Comparison of ENCODE assay signal across 14 cellular contexts in the genomic region with DNA sequence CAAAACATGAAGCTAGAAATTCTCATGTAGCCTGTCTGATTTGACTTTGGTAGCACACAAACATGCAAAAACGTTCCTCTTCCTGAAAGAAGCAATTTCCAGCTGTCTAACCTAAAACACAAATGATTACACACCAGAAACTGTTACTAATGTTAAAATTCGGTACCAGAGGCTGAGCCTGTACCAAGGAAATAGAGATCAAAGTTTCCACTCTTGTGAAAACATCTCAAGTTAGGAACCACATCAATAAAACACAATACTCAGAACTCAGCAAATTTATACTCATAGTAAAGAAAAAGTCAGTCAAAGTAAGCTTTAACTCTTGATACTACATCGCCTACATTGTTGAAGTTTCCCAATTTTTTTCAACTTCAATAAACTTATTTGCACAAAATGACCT.
DNase-seq lines count a peak whose midpoint lies in the region; ATAC-seq, FAIRE-seq and TF ChIP-seq lines count a peak whose summit lies in the region.
"Had no signal": no experiment of that assay in that cellular context is flagged by ENCODE, and none has a peak within 500 bp of the region (broad histone marks: within the 10 kb centered on the region; RNA-seq: fewer than 3 reads in every experiment).

No MANE protein-coding gene starts in this region.

- peaks cover 11% of the 10 kb centered on the region for H3K36me3 Mint-ChIP-seq in natural killer cell treated with Interleukin-12 subunit alpha and Interleukin-12 subunit beta and Interleukin-15 and Interleukin-18, amount 100 ng/mL, for 72 hours
- no peaks in the 10 kb centered on the region for H3K36me3 Mint-ChIP-seq in natural killer cell
- peaks cover 28% of the 10 kb centered on the region for H3K36me3 Mint-ChIP-seq in T-helper 1 cell treated with Interleukin-12 subunit alpha and Interleukin-12 subunit beta and Interleukin-4 antibody, amounts not matched to agents 30 μg/mL and 1 μg/mL, for 36 hours (ENCODE audit: low read depth)
- peaks cover 6% of the 10 kb centered on the region for H3K36me3 Mint-ChIP-seq in effector memory CD8-positive, alpha-beta T cell (ENCODE audit: insufficient read depth)

- intact Hi-C loops in natural killer cell (cut with micrococcal nuclease), result no loop called here

- no peaks in the 10 kb centered on the region for H3K27me3 Mint-ChIP-seq in natural killer cell treated with Interleukin-12 subunit alpha and Interleukin-12 subunit beta and Interleukin-15 and Interleukin-18, amount 100 ng/mL, for 72 hours
- no peaks in the 10 kb centered on the region for H3K27me3 Mint-ChIP-seq in natural killer cell (ENCODE audit: low read depth in 2 of 2)
- H3K27me3 Mint-ChIP-seq in T-helper 1 cell treated with Interleukin-12 subunit alpha and Interleukin-12 subunit beta and Interleukin-4 antibody, amounts not matched to agents 30 μg/mL and 1 μg/mL, for 36 hours (ENCODE audit: low read depth), result no peaks in the 10 kb centered on the region
- no peaks in the 10 kb centered on the region for H3K27me3 Mint-ChIP-seq in effector memory CD8-positive, alpha-beta T cell
- no peaks in the 10 kb centered on the region for H3K27me3 Mint-ChIP-seq in stimulated activated naive CD8-positive, alpha-beta T cell treated with anti-CD3 and anti-CD28 coated beads, Interleukin-15, amount 100 ng/mL, for 72 hours

- H3K27ac Mint-ChIP-seq in natural killer cell treated with Interleukin-12 subunit alpha and Interleukin-12 subunit beta and Interleukin-15 and Interleukin-18, amount 100 ng/mL, for 72 hours, result peak overlapping the region; percentile 41 to 74
- peak overlapping the region in 1 of 2 donors; percentile 45 for H3K27ac Mint-ChIP-seq in natural killer cell
- H3K27ac Mint-ChIP-seq in T-helper 1 cell treated with Interleukin-12 subunit alpha and Interleukin-12 subunit beta and Interleukin-4 antibody, amounts not matched to agents 30 μg/mL and 1 μg/mL, for 36 hours, result peak overlapping the region; percentile 80
- H3K27ac Mint-ChIP-seq in effector memory CD8-positive, alpha-beta T cell, result peak overlapping the region; percentile 39 to 90
- peak overlapping the region; percentile 85 to 92 for H3K27ac Mint-ChIP-seq in stimulated activated naive CD8-positive, alpha-beta T cell treated with anti-CD3 and anti-CD28 coated beads, Interleukin-15, amount 100 ng/mL, for 72 hours

- H3K4me1 Mint-ChIP-seq in natural killer cell treated with Interleukin-12 subunit alpha and Interleukin-12 subunit beta and Interleukin-15 and Interleukin-18, amount 100 ng/mL, for 72 hours (ENCODE audit: low read depth in 2 of 2), result peaks cover 17 to 25% of the 10 kb centered on the region in 2 donors
- peaks cover 16 to 22% of the 10 kb centered on the region in 2 donors for H3K4me1 Mint-ChIP-seq in natural killer cell
- peaks cover 25% of the 10 kb centered on the region for H3K4me1 Mint-ChIP-seq in T-helper 1 cell treated with Interleukin-12 subunit alpha and Interleukin-12 subunit beta and Interleukin-4 antibody, amounts not matched to agents 30 μg/mL and 1 μg/mL, for 36 hours (ENCODE audit: low read depth)
- peaks cover 8 to 12% of the 10 kb centered on the region in 2 donors for H3K4me1 Mint-ChIP-seq in effector memory CD8-positive, alpha-beta T cell (ENCODE audit: low read depth in 2 of 2)
- peaks cover 42% of the 10 kb centered on the region for H3K4me1 Mint-ChIP-seq in stimulated activated naive CD8-positive, alpha-beta T cell treated with anti-CD3 and anti-CD28 coated beads, Interleukin-15, amount 100 ng/mL, for 72 hours

- TF ChIP-seq CTCF in natural killer cell (IDR thresholded peaks at IDR 0.05) (no peak), D721Med (IDR thresholded peaks at IDR 0.05; ENCODE audit: insufficient read depth, missing control alignments) (no peak)

- no peak for FAIRE-seq in D721Med (lab: Jason Lieb, UNC)

- H3K4me3 Mint-ChIP-seq in natural killer cell treated with Interleukin-12 subunit alpha and Interleukin-12 subunit beta and Interleukin-15 and Interleukin-18, amount 100 ng/mL, for 72 hours, result peak overlapping the region; percentile 49
- H3K4me3 Mint-ChIP-seq in natural killer cell, result no peak overlapping the region
- H3K4me3 Mint-ChIP-seq in T-helper 1 cell treated with Interleukin-12 subunit alpha and Interleukin-12 subunit beta and Interleukin-4 antibody, amounts not matched to agents 30 μg/mL and 1 μg/mL, for 36 hours, result peak overlapping the region; percentile 50
- H3K4me3 Mint-ChIP-seq in effector memory CD8-positive, alpha-beta T cell, result peak overlapping the region; percentile 33 to 38
- H3K4me3 Mint-ChIP-seq in stimulated activated naive CD8-positive, alpha-beta T cell treated with anti-CD3 and anti-CD28 coated beads, Interleukin-15, amount 100 ng/mL, for 72 hours, result peak overlapping the region; percentile 62 to 68

- DNase-seq in natural killer cell treated with Interleukin-12 subunit alpha and Interleukin-12 subunit beta and Interleukin-15 and Interleukin-18, amount 100 ng/mL, for 72 hours (ENCODE audit: low spot score), result no peak
- DNase-seq in natural killer cell (no peak), NCI-H510A (lab: John Stamatoyannopoulos, UW) (no peak), COLO668 (lab: John Stamatoyannopoulos, UW; ENCODE audit: unreplicated experiment) (no peak), D721Med (ENCODE audit: insufficient read length, low spot score) (no peak)
- DNase-seq in effector memory CD8-positive, alpha-beta T cell, result no peak
- DNase-seq in stimulated activated naive CD8-positive, alpha-beta T cell treated with anti-CD3 and anti-CD28 coated beads, Interleukin-15, amount 100 ng/mL, for 72 hours, result peak in 1 of 2 donors; percentile 4
- DNase-seq: cerebellar nuclear complex, midbrain, NCI-H2029, NCI-H524 treated with DMSO at 0.1 percent for 48 hours, sigmoid colon had no signal

- ATAC-seq in natural killer cell treated with Interleukin-12 subunit alpha and Interleukin-12 subunit beta and Interleukin-15 and Interleukin-18, amount 100 ng/mL, for 72 hours, result peak in 1 of 2 donors; percentile 68
- ATAC-seq in natural killer cell, result no peak
- ATAC-seq in effector memory CD8-positive, alpha-beta T cell (replicated peaks), result peak; percentile 36
- peak; percentile 95 for ATAC-seq in stimulated activated naive CD8-positive, alpha-beta T cell treated with anti-CD3 and anti-CD28 coated beads, Interleukin-15, amount 100 ng/mL, for 72 hours
- ATAC-seq: HCT116 had no signal

- no peaks in the 10 kb centered on the region for H3K9me3 Mint-ChIP-seq in natural killer cell treated with Interleukin-12 subunit alpha and Interleukin-12 subunit beta and Interleukin-15 and Interleukin-18, amount 100 ng/mL, for 72 hours
- H3K9me3 Mint-ChIP-seq in natural killer cell, result no peaks in the 10 kb centered on the region
- peaks cover 13% of the 10 kb centered on the region for H3K9me3 Mint-ChIP-seq in T-helper 1 cell treated with Interleukin-12 subunit alpha and Interleukin-12 subunit beta and Interleukin-4 antibody, amounts not matched to agents 30 μg/mL and 1 μg/mL, for 36 hours
- no peaks in the 10 kb centered on the region for H3K9me3 Mint-ChIP-seq in effector memory CD8-positive, alpha-beta T cell
- peaks cover 4 to 5% of the 10 kb centered on the region in 2 donors for H3K9me3 Mint-ChIP-seq in stimulated activated naive CD8-positive, alpha-beta T cell treated with anti-CD3 and anti-CD28 coated beads, Interleukin-15, amount 100 ng/mL, for 72 hours

Comparison
In these comparisons a context has a peak if more than half of its experiments do, and no peak if none do; other contexts are left out.
1. ATAC-seq: peak in effector memory CD8-positive, alpha-beta T cell (single experiment) and stimulated activated naive CD8-positive, alpha-beta T cell treated with anti-CD3 and anti-CD28 coated beads, Interleukin-15, amount 100 ng/mL, for 72 hours (single experiment); none in natural killer cell (0 of 3).